ENCODE assay signal across 9 cellular contexts in genomic region chr20:36838381-36838780, GRCh38. TPM values are rescaled to one million over a fixed set of nuclear protein-coding genes. Genes with fewer than 3 reads are reported as not detected.
A peak's percentile ranks its signal among the peaks of the same experiment; 100 is the strongest.
DNase-seq lines count a peak whose midpoint lies in the region; ATAC-seq and TF ChIP-seq lines count a peak whose summit lies in the region.
"Not testable (repeated sequence)": the region's sequence is repeated elsewhere in the genome, so short reads cannot be mapped to it uniquely, and the experiment has no call there.
"Had no signal": no experiment of that assay in that cellular context is flagged by ENCODE, and none has a peak within 500 bp of the region (broad histone marks: within the 10 kb centered on the region; RNA-seq: fewer than 3 reads in every experiment).

No MANE protein-coding gene starts in this region.

- H3K4me3 ChIP-seq in BLaER1; Karpas-422 (ENCODE audit: low read length); SU-DHL-6 (ENCODE audit: insufficient read depth, low read length, poor library complexity, severe bottlenecking): not testable (repeated sequence)

- H3K79me2 ChIP-seq in Karpas-422 (ENCODE audit: low read length) (peaks cover 66% of the 10 kb centered on the region), SU-DHL-6 (ENCODE audit: insufficient read depth, low read length) (peaks cover 37% of the 10 kb centered on the region; the same call in 1 of the 2 replicates)

- H3K36me3 ChIP-seq in BLaER1: peaks cover 23% of the 10 kb centered on the region
- peaks cover 23% of the 10 kb centered on the region for H3K36me3 ChIP-seq in Karpas-422 (ENCODE audit: insufficient read depth, low read length)
- H3K36me3 ChIP-seq in SU-DHL-6 (ENCODE audit: low read length): not testable (repeated sequence)

- H3K27ac Mint-ChIP-seq in activated CD8-positive, alpha-beta T cell treated with anti-CD3 and anti-CD28 coated beads, Interleukin-2, amount 10 ng/mL, durations not matched to agents 7 days and 5 days: not testable (repeated sequence)
- H3K27ac Mint-ChIP-seq in memory B cell: peak overlapping the region; percentile 89
- peak overlapping the region; percentile 40 for H3K27ac Mint-ChIP-seq in stimulated activated naive CD8-positive, alpha-beta T cell treated with anti-CD3 and anti-CD28 coated beads, Interleukin-15, Interleukin-2, amounts not matched to agents 100 ng/mL and 50 ng/mL, for 24 hours

- H3K4me2 ChIP-seq in BLaER1 (peak overlapping the region; percentile 88), Karpas-422 (ENCODE audit: low read depth, low read length, poor library complexity, severe bottlenecking) (peak overlapping the region; percentile 1)
- H3K4me2 ChIP-seq in SU-DHL-6 (ENCODE audit: low read depth, low read length, poor library complexity, severe bottlenecking): not testable (repeated sequence)

- not testable (repeated sequence) for H3K9me3 ChIP-seq in BLaER1; Karpas-422 (ENCODE audit: low read length); SU-DHL-6 (ENCODE audit: insufficient read depth, low read length)

- CTCF ChIA-PET in activated CD8-positive, alpha-beta T cell treated with anti-CD3 and anti-CD28 coated beads, Interleukin-2, amount 10 ng/mL, durations not matched to agents 7 days and 5 days (lab: Charles Lee): interaction anchor here (1.2 kb wide), 2 partner anchors 9 to 51 kb away, joined by 3 to 6 read pairs; no protein-coding TSS in a partner anchor

- POLR2A ChIA-PET in activated CD8-positive, alpha-beta T cell treated with anti-CD3 and anti-CD28 coated beads, Interleukin-2, amount 10 ng/mL, durations not matched to agents 7 days and 5 days (lab: Charles Lee): not testable (repeated sequence)

- H3K9ac ChIP-seq in BLaER1; Karpas-422 (ENCODE audit: low read length); SU-DHL-6 (ENCODE audit: low read length): not testable (repeated sequence)

- H3K9me2 ChIP-seq in Karpas-422 (replicated peaks; ENCODE audit: insufficient read depth, low read length); SU-DHL-6 (replicated peaks; ENCODE audit: insufficient read depth, low read length): not testable (repeated sequence)

- peaks cover 46% of the 10 kb centered on the region for H3F3A ChIP-seq in SU-DHL-6 (ENCODE audit: insufficient read depth)

- not testable (repeated sequence) for H3K4me3 Mint-ChIP-seq in activated CD8-positive, alpha-beta T cell treated with anti-CD3 and anti-CD28 coated beads, Interleukin-2, amount 10 ng/mL, durations not matched to agents 7 days and 5 days; memory B cell; stimulated activated naive CD8-positive, alpha-beta T cell treated with anti-CD3 and anti-CD28 coated beads, Interleukin-15, Interleukin-2, amounts not matched to agents 100 ng/mL and 50 ng/mL, for 24 hours

- peak; percentile 52 for DNase-seq in Karpas-422
- peak; percentile 53 for DNase-seq in NCI-H69 (lab: John Stamatoyannopoulos, UW)
- peak; percentile 38 for DNase-seq in activated CD8-positive, alpha-beta T cell treated with anti-CD3 and anti-CD28 coated beads, Interleukin-2, amount 10 ng/mL, durations not matched to agents 7 days and 5 days
- not testable (repeated sequence) for DNase-seq in memory B cell (ENCODE audit: low spot score in 2 of 2)

- TF ChIP-seq CTCF in SU-DHL-6 (IDR thresholded peaks at IDR 0.05; ENCODE audit: insufficient read depth, low read length, poor library complexity, severe bottlenecking): not testable (repeated sequence)

- not testable (repeated sequence) for H3K36me3 Mint-ChIP-seq in activated CD8-positive, alpha-beta T cell treated with anti-CD3 and anti-CD28 coated beads, Interleukin-2, amount 10 ng/mL, durations not matched to agents 7 days and 5 days (ENCODE audit: low read depth); memory B cell; stimulated activated naive CD8-positive, alpha-beta T cell treated with anti-CD3 and anti-CD28 coated beads, Interleukin-15, Interleukin-2, amounts not matched to agents 100 ng/mL and 50 ng/mL, for 24 hours (ENCODE audit: low read depth)

- H3K27ac ChIP-seq in BLaER1 (peak overlapping the region; percentile 60), Karpas-422 (ENCODE audit: low read length) (peak overlapping the region; percentile 91), SU-DHL-6 (ENCODE audit: low read depth, low read length) (peak overlapping the region; percentile 62)

- peaks cover 55% of the 10 kb centered on the region for H3K4me1 Mint-ChIP-seq in activated CD8-positive, alpha-beta T cell treated with anti-CD3 and anti-CD28 coated beads, Interleukin-2, amount 10 ng/mL, durations not matched to agents 7 days and 5 days (ENCODE audit: low read depth)
- peaks cover 31% of the 10 kb centered on the region for H3K4me1 Mint-ChIP-seq in memory B cell
- peaks cover 41% of the 10 kb centered on the region for H3K4me1 Mint-ChIP-seq in stimulated activated naive CD8-positive, alpha-beta T cell treated with anti-CD3 and anti-CD28 coated beads, Interleukin-15, Interleukin-2, amounts not matched to agents 100 ng/mL and 50 ng/mL, for 24 hours (ENCODE audit: low read depth)

- not testable (repeated sequence) for H3K27me3 ChIP-seq in BLaER1; Karpas-422 (ENCODE audit: low read length); SU-DHL-6 (ENCODE audit: low read length)

- not testable (repeated sequence) for H4K20me1 ChIP-seq in BLaER1; Karpas-422 (ENCODE audit: insufficient read depth, low read depth, low read length); SU-DHL-6 (ENCODE audit: low read depth, low read length)

- H3K9me3 Mint-ChIP-seq in activated CD8-positive, alpha-beta T cell treated with anti-CD3 and anti-CD28 coated beads, Interleukin-2, amount 10 ng/mL, durations not matched to agents 7 days and 5 days (ENCODE audit: insufficient read depth); memory B cell; stimulated activated naive CD8-positive, alpha-beta T cell treated with anti-CD3 and anti-CD28 coated beads, Interleukin-15, Interleukin-2, amounts not matched to agents 100 ng/mL and 50 ng/mL, for 24 hours: not testable (repeated sequence)

- not testable (repeated sequence) for ATAC-seq in activated CD8-positive, alpha-beta T cell treated with anti-CD3 and anti-CD28 coated beads, Interleukin-2, amount 10 ng/mL, durations not matched to agents 7 days and 5 days
- ATAC-seq in memory B cell (ENCODE audit: low read depth): peak; percentile 38

- H3K4me1 ChIP-seq in BLaER1 (peaks cover 96% of the 10 kb centered on the region), Karpas-422 (ENCODE audit: low read length) (peaks cover 77% of the 10 kb centered on the region)

- H2AFZ ChIP-seq in Karpas-422 (ENCODE audit: low read length); SU-DHL-6 (ENCODE audit: low read depth, low read length, severe bottlenecking): not testable (repeated sequence)

- not testable (repeated sequence) for H3K27me3 Mint-ChIP-seq in activated CD8-positive, alpha-beta T cell treated with anti-CD3 and anti-CD28 coated beads, Interleukin-2, amount 10 ng/mL, durations not matched to agents 7 days and 5 days (ENCODE audit: low read depth); memory B cell; stimulated activated naive CD8-positive, alpha-beta T cell treated with anti-CD3 and anti-CD28 coated beads, Interleukin-15, Interleukin-2, amounts not matched to agents 100 ng/mL and 50 ng/mL, for 24 hours

RNA-seq across cellular contexts. Expression of gene TLDC2, which starts 37.6 kb away (rescaled TPM):
- 0.69 TPM in 1 of 2 replicates, not detected in the other for total RNA-seq in Karpas-422 (2014; rRNA removed; shearing (Covaris generic); ENCODE audit: low replicate concordance)
- total RNA-seq in activated CD8-positive, alpha-beta T cell treated with anti-CD3 and anti-CD28 coated beads, Interleukin-2, amount 10 ng/mL, durations not matched to agents 7 days and 5 days: not detected
- total RNA-seq: CD8-positive, alpha-beta T cell; HT1080 had no signal
